ENCODE assay signal across 1 cellular context in the genomic region with DNA sequence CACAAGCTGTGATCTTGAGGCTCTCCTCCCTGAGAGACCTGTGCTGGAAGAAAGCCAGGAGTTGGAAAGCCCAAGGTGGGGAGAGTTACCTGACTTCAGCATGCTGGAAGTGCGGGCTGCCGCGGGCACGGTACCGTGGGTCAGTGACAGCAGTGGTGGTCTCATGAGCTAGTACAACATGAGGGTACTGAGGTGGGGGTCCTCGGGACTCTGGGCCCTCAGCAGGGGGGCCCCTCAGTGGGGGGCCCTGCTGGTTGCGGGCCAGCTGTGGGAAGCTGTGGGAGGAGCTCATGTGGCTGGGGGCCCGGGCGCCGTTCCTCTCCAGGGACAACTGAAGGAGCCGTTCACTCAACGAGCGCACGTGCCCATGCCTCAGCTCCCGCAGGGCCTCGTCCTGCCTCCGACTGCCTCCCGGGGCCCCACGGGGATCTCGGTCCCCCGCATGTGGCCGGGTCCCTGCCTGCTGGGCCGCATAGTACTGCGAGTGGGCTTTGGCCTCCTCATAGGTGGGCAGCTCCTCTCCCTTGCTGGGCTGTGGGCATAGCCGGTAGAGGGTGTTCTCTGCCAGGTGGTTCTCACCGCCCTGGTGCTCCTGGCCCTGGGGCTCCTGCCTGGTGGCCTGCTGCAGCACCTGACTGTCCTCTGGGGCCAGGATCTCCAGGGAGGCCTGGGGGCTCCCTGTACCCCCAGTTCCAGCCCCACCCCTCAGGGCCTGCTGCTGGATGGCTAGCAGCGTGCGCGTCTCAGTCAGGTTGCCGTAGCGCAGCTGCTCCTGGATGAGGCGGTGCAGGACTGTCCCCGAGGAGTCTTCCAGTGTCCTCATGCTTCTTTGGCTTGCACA.
A peak's percentile ranks its signal among the peaks of the same experiment; 100 is the strongest.
TF ChIP-seq lines count a peak whose summit lies in the region.

No MANE protein-coding gene starts in this region.

TF ChIP-seq in H1, 55 proteins besides CTCF, POLR2A, EP300 and RAD21:
- TF ChIP-seq HDAC2 (IDR thresholded peaks at IDR 0.05; ENCODE audit: borderline replicate concordance in 1 of 2, low read depth in 2 of 2, low read length in 2 of 2) (no peak), POLR2AphosphoS5 (IDR thresholded peaks at IDR 0.05; ENCODE audit: low read depth, low read length) (peak; percentile 88)
